1 cellular context compared by ENCODE assay signal in the genomic region with DNA sequence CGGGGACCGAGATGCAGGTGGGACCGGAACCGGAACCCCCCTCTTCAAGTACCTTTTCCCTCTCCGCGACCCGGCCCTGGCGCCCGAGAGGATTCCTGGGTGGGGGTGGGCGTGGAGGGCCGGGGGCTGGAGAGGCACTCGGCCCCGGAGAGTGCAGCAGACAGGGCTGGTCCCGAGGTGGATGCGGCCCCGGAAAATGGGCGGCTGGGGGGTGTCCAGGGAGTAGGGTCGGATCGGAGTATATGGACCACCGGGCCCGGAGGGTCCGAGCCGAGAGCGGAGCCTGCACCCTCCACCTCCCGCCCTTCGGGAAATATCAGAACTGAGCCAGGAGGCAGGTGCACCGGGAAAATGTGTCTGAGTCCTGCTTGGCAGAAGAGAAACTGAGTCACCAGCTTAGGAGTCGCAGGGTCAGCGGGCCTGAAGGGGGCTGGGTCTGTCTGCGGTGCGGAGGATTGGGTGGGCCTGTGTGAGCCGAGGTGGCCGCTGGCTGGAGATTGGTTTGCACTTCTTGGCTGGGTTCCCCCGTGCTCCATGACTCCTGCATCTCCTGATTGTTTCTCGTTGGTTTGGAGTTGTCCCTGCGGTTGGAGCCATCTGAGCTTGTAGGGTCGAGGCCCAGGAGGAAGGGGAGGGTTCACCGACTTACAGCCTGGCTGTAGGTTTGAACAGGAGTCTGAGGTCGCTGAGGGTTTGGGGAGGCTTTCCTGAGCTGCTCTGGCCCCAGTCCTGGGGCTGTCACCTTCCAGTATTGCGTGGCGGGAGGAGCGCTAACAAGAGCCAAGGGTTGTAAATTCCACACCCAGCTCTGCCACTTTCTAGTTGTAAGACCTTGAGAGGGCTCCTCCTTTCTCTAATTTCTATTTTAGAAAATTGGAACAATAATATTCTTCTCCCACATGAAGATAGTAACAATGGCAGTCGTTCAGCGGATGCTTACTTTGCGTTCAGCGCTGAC.
TF ChIP-seq lines count a peak whose summit lies in the region.

No MANE protein-coding gene starts in this region.

TF ChIP-seq in GM23338, 12 proteins besides CTCF, POLR2A, EP300 and RAD21:
- TF ChIP-seq POLR2AphosphoS5 (IDR thresholded peaks at IDR 0.05; ENCODE audit: low read depth) (peak; percentile 27; the same call in 1 of the 2 replicates), REST (IDR thresholded peaks at IDR 0.05; ENCODE audit: unreplicated experiment) (no peak)
